12 cellular contexts compared by ENCODE assay signal in genomic region chr14:78157855-78158436, GRCh38. TPM values are rescaled to one million over a fixed set of nuclear protein-coding genes. Genes with fewer than 3 reads are reported as not detected.
DNase-seq lines count a peak whose midpoint lies in the region; ATAC-seq and TF ChIP-seq lines count a peak whose summit lies in the region.
"Had no signal": no experiment of that assay in that cellular context is flagged by ENCODE, and none has a peak within 500 bp of the region (broad histone marks: within the 10 kb centered on the region; RNA-seq: fewer than 3 reads in every experiment).

No MANE protein-coding gene starts in this region.

- no peak overlapping the region for H3K27ac Mint-ChIP-seq in natural killer cell
- H3K27ac Mint-ChIP-seq: effector memory CD8-positive, alpha-beta T cell; stimulated activated naive CD8-positive, alpha-beta T cell treated with anti-CD3 and anti-CD28 coated beads, Interleukin-15, Interleukin-2, amounts not matched to agents 100 ng/mL and 50 ng/mL, for 24 hours had no signal

- TF ChIP-seq EP300 in Ishikawa (IDR thresholded peaks at IDR 0.05; ENCODE audit: borderline replicate concordance) = no peak
- no peak for TF ChIP-seq EP300 in ovary (IDR thresholded peaks at IDR 0.05)

- no peaks in the 10 kb centered on the region for H3K9me3 Mint-ChIP-seq in natural killer cell
- H3K9me3 Mint-ChIP-seq: stimulated activated naive CD8-positive, alpha-beta T cell treated with anti-CD3 and anti-CD28 coated beads, Interleukin-15, Interleukin-2, amounts not matched to agents 100 ng/mL and 50 ng/mL, for 24 hours had no signal

- peaks cover 0 to 4% of the 10 kb centered on the region in 2 donors for H3K27me3 ChIP-seq in left lung
- H3K27me3 ChIP-seq in ovary = no peaks in the 10 kb centered on the region

- no peak overlapping the region for H3K4me3 Mint-ChIP-seq in natural killer cell
- H3K4me3 Mint-ChIP-seq: effector memory CD8-positive, alpha-beta T cell; stimulated activated naive CD8-positive, alpha-beta T cell treated with anti-CD3 and anti-CD28 coated beads, Interleukin-15, Interleukin-2, amounts not matched to agents 100 ng/mL and 50 ng/mL, for 24 hours had no signal

- no peak for TF ChIP-seq RAD21 in Ishikawa (IDR thresholded peaks at IDR 0.05; ENCODE audit: low read depth)

- no peak for TF ChIP-seq CTCF in left lung (IDR thresholded peaks at IDR 0.05)
- TF ChIP-seq CTCF in natural killer cell (IDR thresholded peaks at IDR 0.05) = no peak
- TF ChIP-seq CTCF in ovary (IDR thresholded peaks at IDR 0.05) = no peak

- H3K9me3 ChIP-seq in left lung = no peaks in the 10 kb centered on the region
- H3K9me3 ChIP-seq in ovary = no peaks in the 10 kb centered on the region

- H3K4me3 ChIP-seq in left lung (no peak overlapping the region), ovary (no peak overlapping the region)
- H3K4me3 ChIP-seq: skin epidermis had no signal

- intact Hi-C loops in left lung (cut with DNase I) = no loop called here
- intact Hi-C loops in natural killer cell (cut with micrococcal nuclease) = no loop called here
- intact Hi-C loops in ovary (cut with DNase I) = no loop called here

- peaks cover 13 to 46% of the 10 kb centered on the region in 2 donors for H3K27me3 Mint-ChIP-seq in natural killer cell (ENCODE audit: low read depth in 2 of 2)

- no peaks in the 10 kb centered on the region for H3K36me3 Mint-ChIP-seq in natural killer cell

- no peaks in the 10 kb centered on the region for H3K36me3 ChIP-seq in left lung
- H3K36me3 ChIP-seq in ovary = no peaks in the 10 kb centered on the region

- ATAC-seq in left lung (peak; percentile 71), natural killer cell (no peak)
- ATAC-seq: effector memory CD8-positive, alpha-beta T cell had no signal

- no peaks in the 10 kb centered on the region for H3K4me1 Mint-ChIP-seq in natural killer cell

- WGBS in ovary, 3 donors = 33 to 38% (median 35%) methylated on average over 11 of the region's 11 CpGs

- peak; percentile 18 for DNase-seq in EL
- DNase-seq in amniotic epithelial cell (ENCODE audit: low read depth) = peak; percentile 3
- DNase-seq in left lung = no peak
- DNase-seq in natural killer cell = no peak
- no peak for DNase-seq in effector CD8-positive, alpha-beta T cell (lab: John Stamatoyannopoulos, UW)
- DNase-seq in NCI-H187 (lab: John Stamatoyannopoulos, UW) = no peak
- no peak for DNase-seq in ovary
- DNase-seq: effector memory CD8-positive, alpha-beta T cell; NCI-H1092 treated with DMSO at 0.1 percent for 48 hours had no signal

- H3K4me1 ChIP-seq in left lung = no peaks in the 10 kb centered on the region
- H3K4me1 ChIP-seq in ovary (ENCODE audit: insufficient read depth) = no peaks in the 10 kb centered on the region

- no peak overlapping the region for H3K27ac ChIP-seq in left lung
- no peak overlapping the region for H3K27ac ChIP-seq in ovary
- H3K27ac ChIP-seq: skin epidermis had no signal

- no peak for TF ChIP-seq POLR2A in ovary (IDR thresholded peaks at IDR 0.05)

TF ChIP-seq in Ishikawa, 13 proteins besides CTCF, POLR2A, EP300 and RAD21:
- TF ChIP-seq YY1 (IDR thresholded peaks at IDR 0.05; ENCODE audit: low read depth) (no peak), EGR1 (IDR thresholded peaks at IDR 0.05) (no peak), REST (IDR thresholded peaks at IDR 0.05; ENCODE audit: low read depth) (peak; percentile 95)
TF ChIP-seq in Ishikawa: peak in this region for 1.

RNA-seq across cellular contexts. Expression of gene NRXN3, which starts 12.2 kb away (rescaled TPM):
- total RNA-seq in left lung (1 to 10 TPM; 4.6 to 7.6 TPM), natural killer cell (not detected), ovary (1 to 10 TPM in 3 of 7 donors, under 1 TPM in 4; 0.28 to 6.2 (median 0.82) TPM)
- polyA plus RNA-seq in ovary = 1 to 10 TPM in 1 of 2 donors, under 1 TPM in 1; 0.30 to 4.2 TPM

Comparison
In these comparisons a context has a peak if more than half of its experiments do, and no peak if none do; other contexts are left out.
1. DNase-seq: peak in EL (single experiment) and amniotic epithelial cell (single experiment); none in left lung (0 of 2), natural killer cell (single experiment), effector CD8-positive, alpha-beta T cell (single experiment), NCI-H187 (0 of 2) and ovary (0 of 5).